8 cellular contexts compared by ENCODE assay signal in genomic region chr20:1764136-1765033, GRCh38.
DNase-seq lines count a peak whose midpoint lies in the region; ATAC-seq, FAIRE-seq and TF ChIP-seq lines count a peak whose summit lies in the region.

No MANE protein-coding gene starts in this region.

- H3K9me3 Mint-ChIP-seq in astrocyte (ENCODE audit: unreplicated experiment), result no peaks in the 10 kb centered on the region

- 29% methylated on average over 15 of the region's 15 CpGs for WGBS in hepatocyte (ENCODE audit: low lambda C conversion rate, missing lambda C conversion rate)

- H3K27me3 Mint-ChIP-seq in astrocyte (ENCODE audit: low read depth, unreplicated experiment), result no peaks in the 10 kb centered on the region

- H3K79me2 ChIP-seq in astrocyte (ENCODE audit: insufficient read depth, low read length) (no peaks in the 10 kb centered on the region), hepatocyte (no peaks in the 10 kb centered on the region)

- DNase-seq in G401 (ENCODE audit: low spot score) (peak; percentile 92), HEK293T (ENCODE audit: extremely low spot score) (peak; percentile 71), NCI-H146 (lab: John Stamatoyannopoulos, UW) (peak; percentile 72), T-helper 2 cell (peak in 4 of 5 experiments; percentile 8 to 67 (median 32)), astrocyte (ENCODE audit: low read depth) (peak; percentile 71), hepatocyte (ENCODE audit: low spot score) (peak; percentile 84), skeletal muscle cell (ENCODE audit: low read depth) (peak; percentile 47)

- peaks cover 10% of the 10 kb centered on the region for H3K4me1 Mint-ChIP-seq in astrocyte (ENCODE audit: low read depth, unreplicated experiment)

- no peaks in the 10 kb centered on the region for H3K36me3 Mint-ChIP-seq in astrocyte (ENCODE audit: low read depth, unreplicated experiment)

- H3K4me1 ChIP-seq in astrocyte (ENCODE audit: insufficient read depth, low read length) (peaks cover 8% of the 10 kb centered on the region), hepatocyte (ENCODE audit: insufficient read depth) (no peaks in the 10 kb centered on the region)

- no peak overlapping the region for H3K4me3 Mint-ChIP-seq in astrocyte (ENCODE audit: unreplicated experiment)

- no peak overlapping the region for H3K4me2 ChIP-seq in astrocyte (ENCODE audit: low read length)
- no peak overlapping the region for H3K4me2 ChIP-seq in hepatocyte

- H3K9me3 ChIP-seq in astrocyte (ENCODE audit: insufficient read depth, low read depth, low read length) (no peaks in the 10 kb centered on the region), hepatocyte (ENCODE audit: low read depth) (no peaks in the 10 kb centered on the region)

- CTCF ChIA-PET in HEK293T (lab: Yijun Ruan, JAX), result interaction anchor here (0.6 to 2.0 kb wide), 5 partner anchors 9 to 124 kb away, joined by 3 to 11 read pairs (median 4); no protein-coding TSS in a partner anchor

- peak overlapping the region; percentile 16 for H3K27ac ChIP-seq in astrocyte (ENCODE audit: low read depth, low read length)
- no peak overlapping the region for H3K27ac ChIP-seq in hepatocyte

- no peak for ATAC-seq in GM21619 (IDR thresholded peaks at IDR 0.05; ENCODE audit: unreplicated experiment)

- H3K27me3 ChIP-seq in astrocyte (ENCODE audit: insufficient read depth, low read length), result no peaks in the 10 kb centered on the region
- H3K27me3 ChIP-seq in hepatocyte, result no peaks in the 10 kb centered on the region

- in situ Hi-C loops in G401 (cut with HindIII; ENCODE audit: low sequenced_read_pairs), result no loop called here

- no peaks in the 10 kb centered on the region for H3K9me2 ChIP-seq in hepatocyte (replicated peaks; ENCODE audit: insufficient read depth)

- H4K20me1 ChIP-seq in astrocyte (ENCODE audit: insufficient read depth, low read length) (no peaks in the 10 kb centered on the region), hepatocyte (ENCODE audit: insufficient read depth, poor library complexity, severe bottlenecking) (no peaks in the 10 kb centered on the region)

- FAIRE-seq in astrocyte (lab: Jason Lieb, UNC), result peak; percentile 63

- H3K9ac ChIP-seq in astrocyte (ENCODE audit: low read length), result no peak overlapping the region

- POLR2A ChIA-PET in HEK293T (lab: Yijun Ruan, JAX), result interaction anchor here (1.0 kb wide), 1 partner anchor 13 kb away, joined by 3 read pairs; no protein-coding TSS in a partner anchor

- H3K27ac Mint-ChIP-seq in astrocyte (ENCODE audit: unreplicated experiment), result no peak overlapping the region

- H3K36me3 ChIP-seq in astrocyte (ENCODE audit: insufficient read depth, low read length) (no peaks in the 10 kb centered on the region), hepatocyte (replicated peaks; ENCODE audit: insufficient read depth, low read depth) (no peaks in the 10 kb centered on the region)

- peak; percentile 92 for TF ChIP-seq CTCF in astrocyte (IDR thresholded peaks at IDR 0.05; ENCODE audit: insufficient read depth, low read depth, low read length)
- peak; percentile 78 for TF ChIP-seq CTCF in hepatocyte (IDR thresholded peaks at IDR 0.05; ENCODE audit: poor library complexity)

- no peak overlapping the region for H2AFZ ChIP-seq in astrocyte (ENCODE audit: low read depth, low read length)
- H2AFZ ChIP-seq in hepatocyte, result no peak overlapping the region

- no peak overlapping the region for H3K4me3 ChIP-seq in astrocyte (ENCODE audit: insufficient read depth, low read depth, low read length)
- H3K4me3 ChIP-seq in hepatocyte, result no peak overlapping the region
- H3K4me3 ChIP-seq in skeletal muscle cell (ENCODE audit: low read depth, low read length), result no peak overlapping the region

TF ChIP-seq in HEK293T, 16 proteins besides CTCF, POLR2A, EP300 and RAD21:
- TF ChIP-seq NFRKB (IDR thresholded peaks at IDR 0.05), result no peak
- no peak for TF ChIP-seq FOXA1 (IDR thresholded peaks at IDR 0.05)
- no peak for TF ChIP-seq CTBP1 (IDR thresholded peaks at IDR 0.05; ENCODE audit: borderline replicate concordance)
- no peak for TF ChIP-seq ARNT (IDR thresholded peaks at IDR 0.05)
- no peak for TF ChIP-seq HDGF (IDR thresholded peaks at IDR 0.05; ENCODE audit: borderline replicate concordance)
- no peak for TF ChIP-seq LEF1 (IDR thresholded peaks at IDR 0.05; ENCODE audit: borderline replicate concordance)
- no peak for TF ChIP-seq ZNF384 (IDR thresholded peaks at IDR 0.05)
- no peak for TF ChIP-seq SUZ12 (IDR thresholded peaks at IDR 0.05)
- no peak for TF ChIP-seq SP1 (IDR thresholded peaks at IDR 0.05)
- TF ChIP-seq ELF4 (IDR thresholded peaks at IDR 0.05), result no peak
- TF ChIP-seq BHLHE40 (IDR thresholded peaks at IDR 0.05; ENCODE audit: borderline replicate concordance), result no peak
- TF ChIP-seq TARDBP (IDR thresholded peaks at IDR 0.05), result no peak
- no peak for TF ChIP-seq FOXM1 (IDR thresholded peaks at IDR 0.05; ENCODE audit: borderline replicate concordance)
- no peak for TF ChIP-seq L3MBTL2 (conservative IDR thresholded peaks at IDR 0.05)
- no peak for TF ChIP-seq FOXK2 (IDR thresholded peaks at IDR 0.05)
- TF ChIP-seq PKNOX1 (IDR thresholded peaks at IDR 0.05), result no peak

Comparison
In these comparisons a context has a peak if more than half of its experiments do, and no peak if none do; other contexts are left out.
1. DNase-seq: peak in every context shown above with its lines; median percentile 92 in G401; 84 in hepatocyte; 72 in NCI-H146; 71 in HEK293T; 71 in astrocyte; 47 in skeletal muscle cell; 32 in T-helper 2 cell.